ENCODE assay signal across 16 cellular contexts in the genomic region with DNA sequence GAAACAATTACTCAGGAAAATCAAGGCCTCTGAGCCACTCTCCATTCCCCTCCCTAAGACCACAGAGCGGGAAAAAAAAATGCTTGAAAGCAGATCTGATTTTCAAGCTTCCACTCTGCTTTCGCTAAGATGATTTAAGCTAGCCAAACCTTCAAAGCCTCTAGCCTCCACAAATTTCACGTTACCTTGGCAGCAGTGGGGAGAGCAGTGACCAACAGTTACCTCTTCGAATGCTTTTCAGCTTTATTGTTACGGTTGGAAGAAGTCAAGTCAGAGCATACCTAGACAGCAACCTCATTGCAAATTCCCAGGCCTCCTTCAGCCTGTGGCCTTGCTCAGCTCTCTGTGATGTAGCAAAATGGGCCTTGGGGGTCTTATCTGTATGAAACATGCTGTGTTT.
"Had no signal": no experiment of that assay in that cellular context is flagged by ENCODE, and none has a peak within 500 bp of the region (broad histone marks: within the 10 kb centered on the region; RNA-seq: fewer than 3 reads in every experiment).

No MANE protein-coding gene starts in this region.

- H3K4me3 ChIP-seq: pancreas, smooth muscle cell had no signal

- H3K27me3 ChIP-seq: pancreas had no signal

- H3K9me3 Mint-ChIP-seq: activated CD8-positive, alpha-beta T cell treated with anti-CD3 and anti-CD28 coated beads for 36 hours; activated naive CD8-positive, alpha-beta T cell treated with anti-CD3 and anti-CD28 coated beads, Interleukin-2, amount 10 ng/mL, durations not matched to agents 7 days and 5 days; activated T-cell treated with anti-CD3 and anti-CD28 coated beads, Interleukin-2, amount 50 U/mL, for 72 hours had no signal

- H3K27ac Mint-ChIP-seq: activated CD4-positive, alpha-beta T cell treated with anti-CD3 and anti-CD28 coated beads for 36 hours; activated CD8-positive, alpha-beta T cell treated with anti-CD3 and anti-CD28 coated beads for 36 hours; activated naive CD8-positive, alpha-beta T cell treated with anti-CD3 and anti-CD28 coated beads, Interleukin-2, amount 10 ng/mL, durations not matched to agents 7 days and 5 days; activated T-cell treated with anti-CD3 and anti-CD28 coated beads, Interleukin-2, amount 50 U/mL, for 72 hours; memory B cell; stimulated activated naive B cell treated with anti-CD40 and anti-IgM and Interleukin-4, amounts not matched to agents 10 μg/mL and 1 μg/mL and 100 μg/mL, for 72 hours had no signal

- H3K27ac ChIP-seq: pancreas, WERI-Rb-1 had no signal

- ATAC-seq: activated CD4-positive, alpha-beta T cell treated with anti-CD3 and anti-CD28 coated beads for 36 hours; activated CD8-positive, alpha-beta T cell treated with anti-CD3 and anti-CD28 coated beads for 36 hours; activated T-cell treated with anti-CD3 and anti-CD28 coated beads, Interleukin-2, amount 50 U/mL, for 72 hours; stimulated activated naive B cell treated with anti-CD40 and anti-IgM and Interleukin-4, amounts not matched to agents 10 μg/mL and 1 μg/mL and 100 μg/mL, for 72 hours had no signal

- H3K9me3 ChIP-seq: pancreas had no signal

- H3K36me3 ChIP-seq: pancreas, WERI-Rb-1 had no signal

- H3K27me3 Mint-ChIP-seq: activated CD4-positive, alpha-beta T cell treated with anti-CD3 and anti-CD28 coated beads for 36 hours; activated CD8-positive, alpha-beta T cell treated with anti-CD3 and anti-CD28 coated beads for 36 hours; activated naive CD8-positive, alpha-beta T cell treated with anti-CD3 and anti-CD28 coated beads, Interleukin-2, amount 10 ng/mL, durations not matched to agents 7 days and 5 days; memory B cell; stimulated activated naive B cell treated with anti-CD40 and anti-IgM and Interleukin-4, amounts not matched to agents 10 μg/mL and 1 μg/mL and 100 μg/mL, for 72 hours had no signal

- DNase-seq: activated CD4-positive, alpha-beta T cell treated with anti-CD3 and anti-CD28 coated beads for 36 hours; activated CD8-positive, alpha-beta memory T cell treated with anti-CD3 and anti-CD28 coated beads, Interleukin-2, amount 50 U/mL, for 4 hours; activated CD8-positive, alpha-beta T cell treated with anti-CD3 and anti-CD28 coated beads for 36 hours; activated naive CD8-positive, alpha-beta T cell treated with anti-CD3 and anti-CD28 coated beads, Interleukin-2, amount 10 ng/mL, durations not matched to agents 7 days and 5 days; activated T-cell treated with anti-CD3 and anti-CD28 coated beads, Interleukin-2, amount 50 U/mL, for 72 hours; aorta; foreskin melanocyte; hippocampal formation; kidney glomerular epithelial cell; pancreas; stimulated activated CD4-positive, alpha-beta T cell treated with anti-CD3 and anti-CD28 coated beads, Interleukin-1b, Interleukin-23, amount 100 ng/mL, for 48 hours; stimulated activated naive B cell treated with anti-CD40 and anti-IgM and Interleukin-4, amounts not matched to agents 10 μg/mL and 1 μg/mL and 100 μg/mL, for 72 hours; T-helper 1 cell; WERI-Rb-1 had no signal

- H3K4me3 Mint-ChIP-seq: activated CD4-positive, alpha-beta T cell treated with anti-CD3 and anti-CD28 coated beads for 36 hours; activated CD8-positive, alpha-beta T cell treated with anti-CD3 and anti-CD28 coated beads for 36 hours; activated naive CD8-positive, alpha-beta T cell treated with anti-CD3 and anti-CD28 coated beads, Interleukin-2, amount 10 ng/mL, durations not matched to agents 7 days and 5 days; activated T-cell treated with anti-CD3 and anti-CD28 coated beads, Interleukin-2, amount 50 U/mL, for 72 hours; memory B cell; stimulated activated naive B cell treated with anti-CD40 and anti-IgM and Interleukin-4, amounts not matched to agents 10 μg/mL and 1 μg/mL and 100 μg/mL, for 72 hours had no signal

- H3K4me1 ChIP-seq: pancreas had no signal

- H3K36me3 Mint-ChIP-seq: activated naive CD8-positive, alpha-beta T cell treated with anti-CD3 and anti-CD28 coated beads, Interleukin-2, amount 10 ng/mL, durations not matched to agents 7 days and 5 days; memory B cell; stimulated activated naive B cell treated with anti-CD40 and anti-IgM and Interleukin-4, amounts not matched to agents 10 μg/mL and 1 μg/mL and 100 μg/mL, for 72 hours had no signal

- H3K4me1 Mint-ChIP-seq: activated CD4-positive, alpha-beta T cell treated with anti-CD3 and anti-CD28 coated beads for 36 hours; activated naive CD8-positive, alpha-beta T cell treated with anti-CD3 and anti-CD28 coated beads, Interleukin-2, amount 10 ng/mL, durations not matched to agents 7 days and 5 days; memory B cell; stimulated activated naive B cell treated with anti-CD40 and anti-IgM and Interleukin-4, amounts not matched to agents 10 μg/mL and 1 μg/mL and 100 μg/mL, for 72 hours had no signal
